ENCODE assay signal across 8 cellular contexts in the genomic region with DNA sequence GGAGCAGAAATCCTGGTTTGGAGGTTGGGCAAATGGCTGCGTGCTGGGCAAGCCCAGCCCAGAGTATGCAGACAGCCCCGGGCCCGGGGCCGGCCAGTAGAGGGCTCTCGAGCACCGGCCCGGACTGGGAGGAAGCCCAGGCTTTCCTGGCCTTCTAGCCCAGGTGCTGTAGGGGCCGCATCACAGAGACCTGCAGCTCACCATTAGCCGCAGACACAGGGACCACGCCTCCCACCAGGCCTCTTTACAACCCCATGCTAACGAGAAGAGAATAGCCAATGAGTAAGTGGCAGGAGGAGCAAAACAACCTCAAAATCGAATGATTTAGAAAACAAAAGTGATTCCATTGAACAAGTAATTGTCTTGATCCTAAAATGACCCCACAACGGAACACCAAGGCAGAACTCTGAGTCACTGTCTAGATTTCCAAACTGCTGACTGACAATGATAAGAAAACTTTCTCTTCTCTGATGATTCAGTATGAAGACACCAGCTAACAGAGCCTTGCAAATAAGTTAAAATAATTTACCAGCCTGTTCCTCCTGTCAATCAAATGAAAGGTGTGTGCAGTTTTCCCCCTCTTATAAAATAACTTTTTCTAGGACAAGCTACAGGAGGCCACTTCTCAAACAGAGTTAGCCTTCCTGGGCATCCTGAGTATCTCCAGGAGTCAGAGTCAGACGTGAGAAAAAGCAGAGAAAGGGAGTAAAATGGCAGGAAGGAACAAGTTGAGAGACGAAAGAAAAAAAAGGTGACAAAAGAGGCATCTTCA.
DNase-seq lines count a peak whose midpoint lies in the region; ATAC-seq and TF ChIP-seq lines count a peak whose summit lies in the region.

No MANE protein-coding gene starts in this region.

- DNase-seq in NCI-H2171 treated with DMSO at 0.1 percent for 48 hours (lab: John Stamatoyannopoulos, UW) (peak; percentile 20), NCI-H2171 (lab: John Stamatoyannopoulos, UW) (no peak), NCI-H345 (lab: John Stamatoyannopoulos, UW) (peak; percentile 48), choroid plexus epithelial cell (ENCODE audit: low read depth) (peak; percentile 84), right lobe of liver (peak; percentile 78 to 83 (median 79))
- peak; percentile 81 for DNase-seq in activated CD4-positive, alpha-beta T cell treated with anti-CD3 and anti-CD28 coated beads for 48 hours
- DNase-seq in stimulated activated CD4-positive, alpha-beta T cell treated with anti-CD3 and anti-CD28 coated beads, TNF-alpha, amount 100 ng/mL, for 48 hours (ENCODE audit: low read depth in 3 of 3) = peak; percentile 37 to 70 (median 57)

- no peak for TF ChIP-seq POLR2A in right lobe of liver (IDR thresholded peaks at IDR 0.05)

- H3K4me1 ChIP-seq in right lobe of liver = no peaks in the 10 kb centered on the region

- no peaks in the 10 kb centered on the region for H3K36me3 ChIP-seq in right lobe of liver

- TF ChIP-seq CTCF in choroid plexus epithelial cell (conservative IDR thresholded peaks at IDR 0.05; ENCODE audit: low read depth, low read length) (peak; percentile 93), right lobe of liver (IDR thresholded peaks at IDR 0.05) (peak; percentile 78 to 92 (median 89))

- ATAC-seq in HG02973 (IDR thresholded peaks at IDR 0.05; ENCODE audit: unreplicated experiment) (peak; percentile 51), right lobe of liver (peak; percentile 97 to 99 (median 98))

- no peaks in the 10 kb centered on the region for H3K27me3 ChIP-seq in right lobe of liver

- peak overlapping the region; percentile 12 for H3K4me3 ChIP-seq in choroid plexus epithelial cell (ENCODE audit: low read depth, low read length)
- no peak overlapping the region for H3K4me3 ChIP-seq in right lobe of liver

- no peaks in the 10 kb centered on the region for H3K9me3 ChIP-seq in right lobe of liver

- WGBS in right lobe of liver (ENCODE audit: insufficient coverage, low coverage, low lambda C conversion rate, missing lambda C conversion rate) = 16% methylated on average over 12 of the region's 15 CpGs

- intact Hi-C loops in right lobe of liver (cut with DNase I) = loop anchor here (5.0 to 10.0 kb wide), 2 partner anchors 275 to 278 kb away; no protein-coding TSS in a partner anchor

- no peak overlapping the region for H3K27ac ChIP-seq in right lobe of liver
